ENCODE assay signal across 27 cellular contexts in the genomic region with DNA sequence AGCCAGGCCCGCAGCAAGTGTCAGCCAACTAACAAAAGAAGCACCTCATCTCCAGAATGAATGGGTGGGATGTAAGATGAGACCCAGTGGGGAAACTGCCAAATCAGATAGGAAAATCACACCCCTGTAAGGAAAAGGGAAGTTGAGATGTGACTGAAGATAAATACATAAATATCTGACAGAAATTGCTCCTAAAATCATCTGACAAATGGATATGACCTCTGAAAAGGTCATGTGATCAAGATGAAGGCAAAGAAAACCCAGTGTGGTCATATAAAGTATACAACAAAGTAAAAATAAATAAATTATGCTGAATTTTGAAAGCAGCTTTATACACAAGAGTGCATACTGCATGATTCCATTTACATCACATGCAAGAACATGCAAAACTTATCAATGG. TPM values are rescaled to one million over a fixed set of nuclear protein-coding genes. Genes with fewer than 3 reads are reported as not detected.
DNase-seq lines count a peak whose midpoint lies in the region; ATAC-seq, FAIRE-seq and TF ChIP-seq lines count a peak whose summit lies in the region.
"Had no signal": no experiment of that assay in that cellular context is flagged by ENCODE, and none has a peak within 500 bp of the region (broad histone marks: within the 10 kb centered on the region; RNA-seq: fewer than 3 reads in every experiment).

No MANE protein-coding gene starts in this region.

- no peak for FAIRE-seq in K562 (lab: Jason Lieb, UNC)
- FAIRE-seq: GM12892, GM19239, H54, HTR-8/SVneo had no signal

- no peaks in the 10 kb centered on the region for H3K36me3 Mint-ChIP-seq in activated T-helper 17 cell treated with anti-CD3 and anti-CD28 coated beads, Interleukin-2, amount 50 U/mL, for 72 hours (ENCODE audit: low read depth)

- no peaks in the 10 kb centered on the region; a peak in 1 of 5 replicates for H3K4me1 ChIP-seq in K562 (replicated peaks in 1 of 2; ENCODE audit: control insufficient read depth in 2 of 2, insufficient read depth in 2 of 2, low read length in 2 of 2)

- no peak for TF ChIP-seq EP300 in K562 (IDR thresholded peaks at IDR 0.05; ENCODE audit: low read length)

- H3K9ac ChIP-seq in K562 (ENCODE audit: insufficient read depth in 1 of 2, low read depth in 2 of 2, low read length in 2 of 2): no peak overlapping the region

- H3K27ac Mint-ChIP-seq in activated T-helper 17 cell treated with anti-CD3 and anti-CD28 coated beads, Interleukin-2, amount 50 U/mL, for 72 hours: no peak overlapping the region
- H3K27ac Mint-ChIP-seq: B cell; CD14-positive monocyte; T-helper 2 cell treated with Interferon-gamma antibody and Interleukin-4, amounts not matched to agents 5 μg/mL and 100 μg/mL, for 36 hours had no signal

- POLR2A ChIA-PET in K562 (lab: Yijun Ruan, JAX): no interaction called here

- H4K20me1 ChIP-seq in K562 (replicated peaks; ENCODE audit: control insufficient read depth, insufficient read depth, low read length): no peaks in the 10 kb centered on the region

- intact Hi-C loops in K562 (cut with micrococcal nuclease): no loop called here

- no peak for TF ChIP-seq CTCF in K562 (IDR thresholded peaks at IDR 0.05 in 2 of 3, conservative IDR thresholded peaks at IDR 0.05 in 1 of 3; ENCODE audit: insufficient read depth in 2 of 3, low read depth in 1 of 3, low read length in 3 of 3)

- no peaks in the 10 kb centered on the region for H3K9me3 ChIP-seq in K562 (replicated peaks; ENCODE audit: control insufficient read depth, insufficient read depth, low read depth, low read length)
- H3K9me3 ChIP-seq: Peyer's patch had no signal

- H3K4me3 Mint-ChIP-seq in activated T-helper 17 cell treated with anti-CD3 and anti-CD28 coated beads, Interleukin-2, amount 50 U/mL, for 72 hours: no peak overlapping the region
- H3K4me3 Mint-ChIP-seq: B cell; CD14-positive monocyte; CD8-positive, alpha-beta memory T cell; T-helper 2 cell treated with Interferon-gamma antibody and Interleukin-4, amounts not matched to agents 5 μg/mL and 100 μg/mL, for 36 hours had no signal

- ATAC-seq in K562 (no peak), HG03108 (IDR thresholded peaks at IDR 0.05; ENCODE audit: unreplicated experiment) (no peak)
- ATAC-seq in activated T-helper 17 cell treated with anti-CD3 and anti-CD28 coated beads, Interleukin-2, amount 50 U/mL, for 72 hours (replicated peaks): no peak

- in situ Hi-C loops in K562 (cut with MboI): no loop called here

- no peaks in the 10 kb centered on the region for H3K9me3 Mint-ChIP-seq in activated T-helper 17 cell treated with anti-CD3 and anti-CD28 coated beads, Interleukin-2, amount 50 U/mL, for 72 hours
- H3K9me3 Mint-ChIP-seq: CD8-positive, alpha-beta memory T cell; T-helper 2 cell treated with Interferon-gamma antibody and Interleukin-4, amounts not matched to agents 5 μg/mL and 100 μg/mL, for 36 hours had no signal

- no peak for TF ChIP-seq RAD21 in K562 (CRISPR knock-in tag; conservative IDR thresholded peaks at IDR 0.05 in 1 of 2, IDR thresholded peaks at IDR 0.05 in 1 of 2)

- no peaks in the 10 kb centered on the region for H3K36me3 ChIP-seq in K562 (ENCODE audit: control insufficient read depth, insufficient read depth, low read length)
- H3K36me3 ChIP-seq: Peyer's patch had no signal

- H3K79me2 ChIP-seq in K562 (ENCODE audit: control insufficient read depth, insufficient read depth, low read length): no peaks in the 10 kb centered on the region

- CTCF ChIA-PET in K562 (lab: Yijun Ruan, JAX; ENCODE audit: low intra/inter-chr PET ratio): no interaction called here

- H3K4me3 ChIP-seq in K562: no peak overlapping the region
- H3K4me3 ChIP-seq: Peyer's patch had no signal

- no peak overlapping the region for H3K27ac ChIP-seq in K562 (ENCODE audit: extremely low read depth, low read depth, low read length)
- H3K27ac ChIP-seq: Peyer's patch had no signal

- no peaks in the 10 kb centered on the region for H3K9me1 ChIP-seq in K562 (ENCODE audit: control insufficient read depth, insufficient read depth, low read length)

- 0% methylated on average over 1 of the region's 1 CpG for WGBS in K562 (ENCODE audit: insufficient coverage, low coverage, missing lambda C conversion rate)

- peaks cover 18% of the 10 kb centered on the region for H3K4me1 Mint-ChIP-seq in activated T-helper 17 cell treated with anti-CD3 and anti-CD28 coated beads, Interleukin-2, amount 50 U/mL, for 72 hours
- H3K4me1 Mint-ChIP-seq: B cell had no signal

- no peaks in the 10 kb centered on the region for H3K27me3 ChIP-seq in K562 (ENCODE audit: control insufficient read depth in 2 of 2, insufficient read depth in 2 of 2, low read length in 2 of 2)
- H3K27me3 ChIP-seq: Peyer's patch had no signal

- no TSS peak for BruUV-seq in K562 (replicated peaks; lab: Mats Ljungman, UMichigan)

- H3K27me3 Mint-ChIP-seq in activated T-helper 17 cell treated with anti-CD3 and anti-CD28 coated beads, Interleukin-2, amount 50 U/mL, for 72 hours: no peaks in the 10 kb centered on the region

- peak; percentile 14 for DNase-seq in NOMO-1 treated with DMSO at 0.1 percent for 48 hours (lab: John Stamatoyannopoulos, UW; ENCODE audit: unreplicated experiment)
- DNase-seq in NOMO-1 treated with dmso at 0.1 percent for 144 hours (lab: John Stamatoyannopoulos, UW; ENCODE audit: unreplicated experiment): no peak
- DNase-seq in NCI-H1092 (lab: John Stamatoyannopoulos, UW): peak; percentile 35
- DNase-seq in K562 (ENCODE audit: extremely low read depth in 1 of 4, low spot score in 3 of 4): no peak
- DNase-seq in activated T-cell treated with anti-CD3 and anti-CD28 coated beads, Interleukin-2, amount 50 U/mL, for 1 hour: no peak
- DNase-seq: CD8-positive, alpha-beta memory T cell; DMS153; DND-41; KG1; NCI-H1048; NCI-H2029; NCI-H345; NCI-H510A treated with DMSO at 0.1 percent for 48 hours; NCI-H748 treated with DMSO at 0.1 percent for 48 hours; OCI-M1; Peyer's patch; SHP77 treated with DMSO at 0.1 percent for 48 hours; T-helper 1 cell had no signal

- no peak overlapping the region for H2AFZ ChIP-seq in K562 (ENCODE audit: low read depth, low read length)

- no peak for TF ChIP-seq POLR2A in K562 (conservative IDR thresholded peaks at IDR 0.05)

- no peak overlapping the region for H3K4me2 ChIP-seq in K562 (ENCODE audit: insufficient read depth, low read length)

TF ChIP-seq in K562, 482 proteins besides CTCF, POLR2A, EP300 and RAD21:
- no peak for TF ChIP-seq ZNF584 (CRISPR knock-in tag; IDR thresholded peaks at IDR 0.05; ENCODE audit: low read depth)
- TF ChIP-seq LCOR (CRISPR knock-in tag; IDR thresholded peaks at IDR 0.05): no peak
- TF ChIP-seq MCM7 (IDR thresholded peaks at IDR 0.05): no peak
- TF ChIP-seq, protein P1, sequence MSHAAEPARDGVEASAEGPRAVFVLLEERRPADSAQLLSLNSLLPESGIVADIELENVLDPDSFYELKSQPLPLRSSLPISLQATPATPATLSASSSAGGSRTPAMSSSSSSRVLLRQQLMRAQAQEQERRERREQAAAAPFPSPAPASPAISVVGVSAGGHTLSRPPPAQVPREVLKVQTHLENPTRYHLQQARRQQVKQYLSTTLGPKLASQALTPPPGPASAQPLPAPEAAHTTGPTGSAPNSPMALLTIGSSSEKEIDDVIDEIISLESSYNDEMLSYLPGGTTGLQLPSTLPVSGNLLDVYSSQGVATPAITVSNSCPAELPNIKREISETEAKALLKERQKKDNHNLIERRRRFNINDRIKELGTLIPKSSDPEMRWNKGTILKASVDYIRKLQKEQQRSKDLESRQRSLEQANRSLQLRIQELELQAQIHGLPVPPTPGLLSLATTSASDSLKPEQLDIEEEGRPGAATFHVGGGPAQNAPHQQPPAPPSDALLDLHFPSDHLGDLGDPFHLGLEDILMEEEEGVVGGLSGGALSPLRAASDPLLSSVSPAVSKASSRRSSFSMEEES (CRISPR knock-in tag; IDR thresholded peaks at IDR 0.05): peak; percentile 86
TF ChIP-seq in K562: peak in this region for 1.

RNA-seq across cellular contexts. Expression of a gene that starts 12.7 kb away (rescaled TPM):
- 0.09 TPM in 1 of 2 replicates, not detected in the other for total RNA-seq in K562 (2011; cell fraction: chromatin; rRNA removed; ENCODE audit: low replicate concordance)
- not detected in 2 replicates for total RNA-seq in K562 (2011; cell fraction: nucleolus; rRNA removed)
- not detected in 2 replicates for total RNA-seq in K562 (2011; cell fraction: nucleoplasm; rRNA removed)
- 0.09 and 0.12 TPM in 2 replicates for total RNA-seq in K562 (2014; rRNA removed)
- total RNA-seq in K562 (2014; rRNA removed; fragmentation: Illumina TruSeq; extraction: Trizol): 0.03 and 0.04 TPM in 2 replicates
- total RNA-seq in K562 (2015; rRNA removed; fragmentation: Illumina TruSeq; extraction: Trizol): 0.04 TPM in 1 of 2 replicates, not detected in the other
- total RNA-seq in K562 (2021): 0.07 and 0.22 TPM in 2 replicates
- polyA plus RNA-seq in K562 (2011; rRNA removed): not detected in 2 replicates
- 0.01 TPM in 1 of 2 replicates, not detected in the other for polyA plus RNA-seq in K562 (2011; cell fraction: cytosol; rRNA removed)
- polyA plus RNA-seq in K562 (2011; cell fraction: nucleus; rRNA removed): not detected in 2 replicates
- 0.01 and 1.2 TPM in 2 replicates for polyA plus RNA-seq in K562 (2012)
- polyA plus RNA-seq in K562 (2014; fragmentation: Illumina TruSeq; extraction: Trizol): 0.04 TPM in 1 of 2 replicates, not detected in the other
- not detected for polyA plus RNA-seq in K562 (2014; fragmentation: Nextera tagmentation; extraction: Ambion mirVana)
- polyA plus RNA-seq in K562 (2014; rRNA removed): 0.01 TPM in 1 of 2 replicates, not detected in the other
- not detected in 2 replicates for polyA minus RNA-seq in K562 (2011; rRNA and poly(A)+ RNA removed)
- polyA minus RNA-seq in K562 (2011; cell fraction: cytosol; rRNA and poly(A)+ RNA removed): not detected in 2 replicates
- polyA minus RNA-seq in K562 (2011; cell fraction: nucleus; rRNA and poly(A)+ RNA removed): not detected in 2 replicates
- 10 to 100 TPM in 1 of 2 donors, 1 to 10 TPM in 1; 2.9 to 19.1 TPM for total RNA-seq in activated T-helper 17 cell treated with anti-CD3 and anti-CD28 coated beads, Interleukin-2, amount 50 U/mL, for 72 hours

Comparison
In these comparisons a context has a peak if more than half of its experiments do, and no peak if none do; other contexts are left out.
1. DNase-seq: peak in NOMO-1 treated with DMSO at 0.1 percent for 48 hours (single experiment) and NCI-H1092 (single experiment); none in NOMO-1 treated with dmso at 0.1 percent for 144 hours (single experiment), K562 (0 of 4) and activated T-cell treated with anti-CD3 and anti-CD28 coated beads, Interleukin-2, amount 50 U/mL, for 1 hour (single experiment).